Comparison of ENCODE assay signal across 13 cellular contexts in the genomic region with DNA sequence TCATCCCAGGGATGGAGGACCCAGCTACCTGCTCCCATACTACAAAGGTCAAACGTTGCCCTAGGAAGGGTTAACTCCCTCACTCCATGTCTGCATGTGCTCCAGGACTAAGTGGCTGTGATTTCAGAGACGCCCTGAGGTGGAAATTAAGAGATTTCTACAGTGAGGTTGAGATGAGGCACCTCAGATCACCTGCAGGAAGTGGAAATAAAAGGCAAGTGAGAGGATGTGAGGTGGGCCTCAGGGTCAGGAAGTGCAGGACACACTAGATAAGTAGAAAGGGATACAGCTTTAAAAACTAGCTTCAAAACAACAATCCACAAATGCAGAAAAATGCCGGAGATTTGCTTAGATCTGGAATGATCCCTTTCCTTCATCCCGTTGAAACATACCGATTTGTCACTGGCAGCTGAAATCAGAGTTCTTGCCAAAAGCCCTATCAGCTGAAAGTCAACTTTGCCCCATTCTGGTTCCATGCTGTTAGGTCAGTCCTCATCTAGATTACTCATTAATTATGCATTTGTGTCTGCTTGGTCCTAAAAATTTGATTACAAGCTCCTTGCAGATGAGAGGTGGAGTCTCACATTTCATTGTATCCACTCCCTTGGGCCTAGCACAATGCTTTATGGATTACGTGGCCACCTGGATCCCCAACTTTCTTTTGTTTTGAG. TPM values are rescaled to one million over a fixed set of nuclear protein-coding genes. Genes with fewer than 3 reads are reported as not detected.
"Had no signal": no experiment of that assay in that cellular context is flagged by ENCODE, and none has a peak within 500 bp of the region (broad histone marks: within the 10 kb centered on the region; RNA-seq: fewer than 3 reads in every experiment).

No MANE protein-coding gene starts in this region.

- H3K27me3 Mint-ChIP-seq: activated B cell treated with CpG ODN at 0.5 μM for 24 hours, memory B cell had no signal

- H3K4me1 ChIP-seq: tibial nerve had no signal

- H3K9me3 ChIP-seq: tibial nerve had no signal

- H3K4me1 Mint-ChIP-seq: immature natural killer cell had no signal

- H3K27me3 ChIP-seq: tibial nerve had no signal

- H3K36me3 Mint-ChIP-seq: immature natural killer cell, memory B cell had no signal

- H3K27ac Mint-ChIP-seq: activated B cell treated with CpG ODN at 0.5 μM for 24 hours; activated CD4-positive, alpha-beta T cell treated with anti-CD3 and anti-CD28 coated beads, Interleukin-2, amount 10 ng/mL, durations not matched to agents 24 days and 14 days; effector memory CD8-positive, alpha-beta T cell; immature natural killer cell; memory B cell; T-helper 1 cell treated with Interleukin-12 subunit alpha and Interleukin-12 subunit beta and Interleukin-4 antibody, amounts not matched to agents 30 μg/mL and 1 μg/mL, for 36 hours had no signal

- ATAC-seq: effector memory CD8-positive, alpha-beta T cell had no signal

- DNase-seq: activated B cell treated with CpG ODN at 0.5 μM for 24 hours; activated CD4-positive, alpha-beta T cell treated with anti-CD3 and anti-CD28 coated beads, Interleukin-2, amount 10 ng/mL, durations not matched to agents 24 days and 14 days; activated naive CD4-positive, alpha-beta T cell treated with Interleukin-2 at 50 U/mL for 16 hours; central memory CD4-positive, alpha-beta T cell; cortex of kidney; effector memory CD8-positive, alpha-beta T cell; erythroblast; immature natural killer cell; posterior cingulate gyrus had no signal

- H3K4me3 Mint-ChIP-seq: activated B cell treated with CpG ODN at 0.5 μM for 24 hours; activated CD4-positive, alpha-beta T cell treated with anti-CD3 and anti-CD28 coated beads, Interleukin-2, amount 10 ng/mL, durations not matched to agents 24 days and 14 days; effector memory CD8-positive, alpha-beta T cell; immature natural killer cell; memory B cell; T-helper 1 cell treated with Interleukin-12 subunit alpha and Interleukin-12 subunit beta and Interleukin-4 antibody, amounts not matched to agents 30 μg/mL and 1 μg/mL, for 36 hours had no signal

- H3K9me3 Mint-ChIP-seq: effector memory CD8-positive, alpha-beta T cell; memory B cell; T-helper 1 cell treated with Interleukin-12 subunit alpha and Interleukin-12 subunit beta and Interleukin-4 antibody, amounts not matched to agents 30 μg/mL and 1 μg/mL, for 36 hours had no signal

- H3K36me3 ChIP-seq: tibial nerve had no signal

- H3K4me3 ChIP-seq: smooth muscle cell, tibial nerve had no signal

RNA-seq across cellular contexts. Expression of gene PLBD1, which starts 6.6 kb away (rescaled TPM):
- total RNA-seq: activated CD4-positive, alpha-beta T cell treated with anti-CD3 and anti-CD28 coated beads, Interleukin-2, amount 10 ng/mL, durations not matched to agents 24 days and 14 days had no signal
